In the genomic region with DNA sequence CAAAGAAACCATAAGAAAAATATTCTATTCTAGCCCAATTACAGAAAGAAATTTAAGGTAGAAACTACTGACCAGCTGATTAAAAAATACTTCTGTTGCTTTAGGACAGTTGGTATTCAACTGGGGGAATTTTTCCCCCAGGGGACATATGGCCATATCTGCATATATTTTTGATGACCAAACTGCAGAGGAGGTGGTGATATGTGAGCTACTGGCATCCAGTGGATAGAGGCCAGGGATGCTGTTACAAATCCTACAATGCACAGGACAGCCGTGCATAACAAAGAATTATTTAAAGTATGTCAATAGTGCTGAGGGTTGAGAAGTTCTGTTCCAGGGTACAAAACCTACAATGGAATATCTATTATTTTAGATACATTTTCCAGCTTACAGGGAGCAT, we compare ENCODE assay signal across 12 cellular contexts. TPM values are rescaled to one million over a fixed set of nuclear protein-coding genes. Genes with fewer than 3 reads are reported as not detected.
DNase-seq lines count a peak whose midpoint lies in the region; ATAC-seq and TF ChIP-seq lines count a peak whose summit lies in the region.
"Had no signal": no experiment of that assay in that cellular context is flagged by ENCODE, and none has a peak within 500 bp of the region (broad histone marks: within the 10 kb centered on the region; RNA-seq: fewer than 3 reads in every experiment).

No MANE protein-coding gene starts in this region.

- H3K4me3 Mint-ChIP-seq in natural killer cell, result no peak overlapping the region
- H3K4me3 Mint-ChIP-seq: CD14-positive monocyte had no signal

- H3K9me3 Mint-ChIP-seq in natural killer cell, result no peaks in the 10 kb centered on the region
- H3K9me3 Mint-ChIP-seq: CD14-positive monocyte had no signal

- peak overlapping the region; percentile 57 for H3K4me2 ChIP-seq in osteoblast (ENCODE audit: insufficient read depth, low read length)

- H3K36me3 ChIP-seq in Panc1 (ENCODE audit: control insufficient read depth, insufficient read depth, low read length) (peaks cover 13% of the 10 kb centered on the region), osteoblast (ENCODE audit: insufficient read depth, low read length) (peaks cover 17% of the 10 kb centered on the region), ovary (no peaks in the 10 kb centered on the region)

- H3K79me2 ChIP-seq in osteoblast (ENCODE audit: insufficient read depth, low read length), result peaks cover 89% of the 10 kb centered on the region

- no peak overlapping the region for H2AFZ ChIP-seq in osteoblast (ENCODE audit: low read length)

- H4K20me1 ChIP-seq in osteoblast (ENCODE audit: insufficient read depth, low read length), result peaks cover 54% of the 10 kb centered on the region

- in situ Hi-C loops in Panc1 (cut with HindIII; ENCODE audit: low pct_unique_long_range_greater_than_20kb, low sequenced_read_pairs), result no loop called here

- peaks cover 5% of the 10 kb centered on the region for H3K36me3 Mint-ChIP-seq in natural killer cell

- H3K27me3 ChIP-seq in Panc1 (ENCODE audit: control insufficient read depth, insufficient read depth, low read length), result no peaks in the 10 kb centered on the region
- no peaks in the 10 kb centered on the region for H3K27me3 ChIP-seq in osteoblast (ENCODE audit: insufficient read depth, low read length)
- no peaks in the 10 kb centered on the region for H3K27me3 ChIP-seq in ovary
- H3K27me3 ChIP-seq: upper lobe of left lung had no signal

- ATAC-seq in Panc1 (no peak), natural killer cell (no peak)

- WGBS in ovary, 3 donors, result 11 to 30% (median 12%) methylated on average over 1 of the region's 1 CpG

- TF ChIP-seq CTCF in Panc1 (IDR thresholded peaks at IDR 0.05) (no peak), fibroblast of mammary gland (conservative IDR thresholded peaks at IDR 0.05; ENCODE audit: control insufficient read depth, insufficient read depth, low read depth, low read length) (no peak), osteoblast (IDR thresholded peaks at IDR 0.05; ENCODE audit: extremely low read depth, low read depth, low read length) (no peak), ovary (IDR thresholded peaks at IDR 0.05) (no peak), natural killer cell (IDR thresholded peaks at IDR 0.05) (no peak)

- TSS peak; percentile 45 for BruUV-seq in Panc1 (replicated peaks; lab: Mats Ljungman, UMichigan)

- DNase-seq in GM04504 (ENCODE audit: low read depth) (peak; percentile 11), Panc1 (ENCODE audit: low read depth, low spot score) (no peak), fibroblast of mammary gland (ENCODE audit: low read depth) (peak; percentile 33), osteoblast (ENCODE audit: insufficient read length, low spot score, missing footprints) (peak; percentile 83), SHP77 treated with DMSO at 0.1 percent for 48 hours (lab: John Stamatoyannopoulos, UW) (no peak), ovary (no peak), natural killer cell (no peak)
- DNase-seq: activated CD8-positive, alpha-beta memory T cell treated with anti-CD3 and anti-CD28 coated beads, Interleukin-2, amount 50 U/mL, for 4 hours; NCI-H1105 treated with DMSO at 0.1 percent for 48 hours; SW 1271; upper lobe of left lung had no signal

- POLR2A ChIA-PET in Panc1 (lab: Charles Lee), result no interaction called here

- peaks cover 46 to 58% of the 10 kb centered on the region in 2 donors for H3K4me1 Mint-ChIP-seq in natural killer cell

- H3K4me1 ChIP-seq in Panc1 (ENCODE audit: control insufficient read depth, insufficient read depth, low read length) (peaks cover 10% of the 10 kb centered on the region; the same call in 1 of the 2 replicates), osteoblast (ENCODE audit: insufficient read depth, low read length) (peaks cover 17% of the 10 kb centered on the region), ovary (ENCODE audit: insufficient read depth) (peaks cover 9% of the 10 kb centered on the region)

- intact Hi-C loops in Panc1 (cut with micrococcal nuclease; ENCODE audit: unreplicated experiment) (no loop called here), ovary (cut with DNase I) (no loop called here), natural killer cell (cut with micrococcal nuclease) (no loop called here)

- H3K27me3 Mint-ChIP-seq in natural killer cell (ENCODE audit: low read depth in 2 of 2), result no peaks in the 10 kb centered on the region

- H3K27ac ChIP-seq in Panc1 (ENCODE audit: low read length), result no peak overlapping the region
- peak overlapping the region; percentile 20 for H3K27ac ChIP-seq in osteoblast (ENCODE audit: low read depth, low read length)
- no peak overlapping the region for H3K27ac ChIP-seq in ovary
- H3K27ac ChIP-seq: upper lobe of left lung had no signal

- H3K9me3 ChIP-seq in Panc1 (ENCODE audit: control insufficient read depth, insufficient read depth, low read depth, low read length), result no peaks in the 10 kb centered on the region
- no peaks in the 10 kb centered on the region for H3K9me3 ChIP-seq in osteoblast (ENCODE audit: low read depth, low read length)
- no peaks in the 10 kb centered on the region for H3K9me3 ChIP-seq in ovary
- H3K9me3 ChIP-seq: upper lobe of left lung had no signal

- no peak for TF ChIP-seq EP300 in ovary (IDR thresholded peaks at IDR 0.05)

- no peak for TF ChIP-seq POLR2A in ovary (IDR thresholded peaks at IDR 0.05)

- CTCF ChIA-PET in Panc1 (lab: Charles Lee), result no interaction called here

- H3K27ac Mint-ChIP-seq in natural killer cell, result peak overlapping the region in 1 of 2 donors; percentile 31

- H3K4me3 ChIP-seq in Panc1 (ENCODE audit: low read depth in 2 of 2, low read length in 2 of 2), result no peak overlapping the region
- no peak overlapping the region for H3K4me3 ChIP-seq in fibroblast of mammary gland (ENCODE audit: control insufficient read depth, low read depth, low read length)
- no peak overlapping the region for H3K4me3 ChIP-seq in osteoblast (ENCODE audit: insufficient read depth, low read length)
- no peak overlapping the region for H3K4me3 ChIP-seq in ovary
- H3K4me3 ChIP-seq: upper lobe of left lung had no signal

RNA-seq across cellular contexts. Expression of a gene that starts 24.0 kb away (rescaled TPM):
- 72.7 TPM for total RNA-seq in Panc1 (2021; ENCODE audit: unreplicated experiment)
- polyA plus RNA-seq in Panc1 (2012; ENCODE audit: insufficient read length), result 41.3 TPM
- 80.7 and 86.1 TPM in 2 replicates for total RNA-seq in osteoblast
- 10 to 100 TPM; 54.0 to 85.9 (median 74.9) TPM for total RNA-seq in ovary
- 10 to 100 TPM; 60.0 to 62.5 TPM for polyA plus RNA-seq in ovary
- total RNA-seq in natural killer cell, result 10 to 100 TPM; 62.7 to 70.8 (median 62.7) TPM

Comparison
In these comparisons a context has a peak if more than half of its experiments do, and no peak if none do; other contexts are left out.
1. DNase-seq: peak in GM04504 (single experiment), fibroblast of mammary gland (single experiment) and osteoblast (single experiment); none in Panc1 (single experiment), SHP77 treated with DMSO at 0.1 percent for 48 hours (single experiment), ovary (0 of 5) and natural killer cell (single experiment).